26 cellular contexts compared by ENCODE assay signal in the genomic region with DNA sequence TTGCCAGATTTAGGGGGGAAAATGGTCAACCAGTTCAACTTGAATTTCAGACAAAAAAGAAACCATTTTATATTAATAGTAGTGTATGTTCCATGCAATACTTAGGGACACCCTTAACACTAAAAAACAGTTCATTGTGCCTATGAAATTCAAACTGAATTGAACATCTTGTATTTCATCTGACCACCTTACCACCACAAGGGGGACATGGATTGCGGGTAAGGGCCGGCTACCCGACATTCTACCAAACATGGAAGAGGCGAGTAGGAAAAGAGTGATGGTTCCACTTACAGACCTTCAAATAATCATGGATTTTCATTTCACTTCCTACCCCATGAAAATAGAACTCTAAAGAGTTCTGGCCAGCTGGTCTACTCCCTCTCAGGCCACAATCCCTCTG. TPM values are rescaled to one million over a fixed set of nuclear protein-coding genes. Genes with fewer than 3 reads are reported as not detected.
DNase-seq lines count a peak whose midpoint lies in the region; ATAC-seq and TF ChIP-seq lines count a peak whose summit lies in the region.
"Had no signal": no experiment of that assay in that cellular context is flagged by ENCODE, and none has a peak within 500 bp of the region (broad histone marks: within the 10 kb centered on the region; RNA-seq: fewer than 3 reads in every experiment).

No MANE protein-coding gene starts in this region.

- H3K9me3 ChIP-seq in HCT116 (ENCODE audit: control insufficient read depth in 1 of 2, insufficient read depth in 1 of 2, low read depth in 1 of 2, low read length in 2 of 2) (no peaks in the 10 kb centered on the region), endodermal cell (ENCODE audit: control insufficient read depth, low read length) (no peaks in the 10 kb centered on the region), neural progenitor cell (ENCODE audit: low read depth) (no peaks in the 10 kb centered on the region), OCI-LY7 (ENCODE audit: low read length) (no peaks in the 10 kb centered on the region)
- H3K9me3 ChIP-seq: HAP-1, heart right ventricle, spleen, suprapubic skin, uterus had no signal

- 94% methylated on average over 4 of the region's 4 CpGs; no CpG with 5 or more reads in 1 of the 2 experiments for WGBS in endodermal cell (ENCODE audit: insufficient coverage in 1 of 2, insufficient read length in 1 of 2), 2 experiments

- TF ChIP-seq CTCF in HCT116 (IDR thresholded peaks at IDR 0.05 in 2 of 3, conservative IDR thresholded peaks at IDR 0.05 in 1 of 3; ENCODE audit: borderline replicate concordance in 1 of 3, insufficient read depth in 1 of 3, low read depth in 2 of 3, low read length in 2 of 3), result peak in 2 of 3 experiments; percentile 20 to 29; a peak in 1 of 6 replicates
- TF ChIP-seq CTCF in endodermal cell (conservative IDR thresholded peaks at IDR 0.05), result peak; percentile 88
- TF ChIP-seq CTCF in neural progenitor cell (IDR thresholded peaks at IDR 0.05), result peak; percentile 34
- TF ChIP-seq CTCF in OCI-LY7 (conservative IDR thresholded peaks at IDR 0.05; ENCODE audit: low read length), result no peak

- H3K9me2 ChIP-seq in HCT116 (ENCODE audit: insufficient read depth), result no peaks in the 10 kb centered on the region
- H3K9me2 ChIP-seq in OCI-LY7 (ENCODE audit: insufficient read depth, low read length), result peaks cover 3% of the 10 kb centered on the region; the same call in 1 of the 2 replicates

- H3K4me1 ChIP-seq in HCT116 (ENCODE audit: control insufficient read depth in 1 of 2, insufficient read depth in 2 of 2, low read length in 2 of 2), result peaks cover 0 to 8% of the 10 kb centered on the region in 2 experiments; a peak in 1 of 4 replicates
- H3K4me1 ChIP-seq in endodermal cell (ENCODE audit: control insufficient read depth, insufficient read depth, low read length), result no peaks in the 10 kb centered on the region
- no peaks in the 10 kb centered on the region for H3K4me1 ChIP-seq in neural progenitor cell
- H3K4me1 ChIP-seq in OCI-LY7 (ENCODE audit: insufficient read depth, low read length, poor library complexity, severe bottlenecking), result no peaks in the 10 kb centered on the region
- H3K4me1 ChIP-seq: HAP-1, suprapubic skin, uterus had no signal

- no peak for TF ChIP-seq RAD21 in HCT116 (IDR thresholded peaks at IDR 0.05; ENCODE audit: low read depth)

- ATAC-seq in HCT116, result no peak; the same call in 1 of the 2 replicates
- ATAC-seq: heart right ventricle; left colon; stimulated activated memory B cell treated with anti-CD40 and anti-IgM and Interleukin-4, amounts not matched to agents 10 μg/mL and 1 μg/mL and 100 μg/mL, for 72 hours had no signal

- no peak overlapping the region for H3K27ac ChIP-seq in HCT116 (ENCODE audit: low read depth, low read length)
- H3K27ac ChIP-seq in endodermal cell (ENCODE audit: low read depth, low read length), result no peak overlapping the region
- no peak overlapping the region for H3K27ac ChIP-seq in neural progenitor cell
- no peak overlapping the region for H3K27ac ChIP-seq in OCI-LY7 (ENCODE audit: low read depth, low read length, poor library complexity, severe bottlenecking)
- H3K27ac ChIP-seq: heart right ventricle, spleen, suprapubic skin, uterus had no signal

- POLR2A ChIA-PET in HCT116 (lab: Charles Lee) (no interaction called here), OCI-LY7 (lab: Charles Lee) (no interaction called here)

- H3K4me3 ChIP-seq in HCT116 (replicated peaks in 1 of 2; ENCODE audit: low read depth in 1 of 2, low read length in 2 of 2), result no peak overlapping the region
- H3K4me3 ChIP-seq in endodermal cell (ENCODE audit: low read length), result no peak overlapping the region
- no peak overlapping the region for H3K4me3 ChIP-seq in neural progenitor cell
- no peak overlapping the region for H3K4me3 ChIP-seq in OCI-LY7 (ENCODE audit: low read depth, low read length, poor library complexity, severe bottlenecking)
- H3K4me3 ChIP-seq: HAP-1, heart right ventricle, spleen, suprapubic skin, uterus had no signal

- peak; percentile 18 for DNase-seq in ELR (ENCODE audit: low read depth)
- no peak for DNase-seq in HCT116 (ENCODE audit: low read depth, low spot score)
- DNase-seq in endodermal cell, result peak; percentile 74
- DNase-seq in neural progenitor cell (ENCODE audit: low spot score), result no peak
- no peak for DNase-seq in OCI-LY7 (ENCODE audit: low spot score)
- no peak for DNase-seq in hepatic stellate cell (ENCODE audit: low spot score)
- no peak for DNase-seq in SIG-M5 treated with dmso at 0.1 percent for 504 hours (lab: John Stamatoyannopoulos, UW; ENCODE audit: unreplicated experiment)
- DNase-seq: activated CD4-positive, alpha-beta T cell treated with anti-CD3 and anti-CD28 coated beads, Interleukin-2, amount 10 ng/mL, durations not matched to agents 7 days and 5 days; heart right ventricle; left colon; NCI-H1092 treated with DMSO at 0.1 percent for 48 hours; NCI-H2029; NCI-H2227 treated with DMSO at 0.1 percent for 48 hours; NCI-H69; nucleus accumbens; RPMI8226; spleen; stimulated activated CD4-positive, alpha-beta T cell treated with anti-CD3 and anti-CD28 coated beads, Interleukin-2, amount 100 ng/mL, for 48 hours; uterus had no signal

- no peaks in the 10 kb centered on the region for H3F3A ChIP-seq in neural progenitor cell (ENCODE audit: low read depth)

- H2AFZ ChIP-seq in HCT116 (ENCODE audit: low read depth, low read length, poor library complexity, severe bottlenecking) (no peak overlapping the region), neural progenitor cell (replicated peaks) (no peak overlapping the region), OCI-LY7 (ENCODE audit: low read length) (no peak overlapping the region)

- H3K9me3 Mint-ChIP-seq in endodermal cell, result no peaks in the 10 kb centered on the region
- H3K9me3 Mint-ChIP-seq in neural progenitor cell, result no peaks in the 10 kb centered on the region
- H3K9me3 Mint-ChIP-seq: activated CD4-positive, alpha-beta T cell treated with anti-CD3 and anti-CD28 coated beads, Interleukin-2, amount 10 ng/mL, durations not matched to agents 7 days and 5 days; activated naive CD4-positive, alpha-beta T cell treated with anti-CD3 and anti-CD28 coated beads, Interleukin-2, amount 50 U/mL, for 24 hours; activated T-helper 1 cell treated with anti-CD3 and anti-CD28 coated beads, Interleukin-12 subunit alpha, Interleukin-12 subunit beta, Interleukin-2, Interleukin-4 antibody, amounts not matched to agents 30 ng/mL and 10 ng/mL and 1 ng/mL, durations not matched to agents 14 hours and 24 hours and 36 hours; T-helper 2 cell treated with Interferon-gamma antibody and Interleukin-4, amounts not matched to agents 5 μg/mL and 100 μg/mL, for 36 hours had no signal

- H3K79me2 ChIP-seq in HCT116 (ENCODE audit: insufficient read depth, low read length) (no peaks in the 10 kb centered on the region), neural progenitor cell (ENCODE audit: low read depth) (no peaks in the 10 kb centered on the region), OCI-LY7 (ENCODE audit: insufficient read depth, low read depth, low read length) (no peaks in the 10 kb centered on the region)

- H4K20me1 ChIP-seq in HCT116 (ENCODE audit: insufficient read depth) (no peaks in the 10 kb centered on the region), neural progenitor cell (ENCODE audit: low read depth) (no peaks in the 10 kb centered on the region), OCI-LY7 (ENCODE audit: insufficient read depth, low read length) (no peaks in the 10 kb centered on the region)

- BruUV-seq in HCT116 (replicated peaks; lab: Mats Ljungman, UMichigan) (no TSS peak), OCI-LY7 (replicated peaks; lab: Mats Ljungman, UMichigan) (no TSS peak)

- H3K27me3 ChIP-seq in HCT116 (ENCODE audit: insufficient read depth, low read length) (no peaks in the 10 kb centered on the region), endodermal cell (ENCODE audit: control insufficient read depth, insufficient read depth, low read length, poor library complexity, severe bottlenecking) (no peaks in the 10 kb centered on the region), neural progenitor cell (no peaks in the 10 kb centered on the region)
- H3K27me3 ChIP-seq: heart right ventricle, spleen, suprapubic skin had no signal

- CTCF ChIA-PET in HCT116 (lab: Charles Lee) (no interaction called here), OCI-LY7 (lab: Charles Lee; ENCODE audit: unreplicated experiment) (no interaction called here)

- H3K4me1 Mint-ChIP-seq in endodermal cell (no peaks in the 10 kb centered on the region), neural progenitor cell (no peaks in the 10 kb centered on the region)

- intact Hi-C loops in HCT116 (cut with micrococcal nuclease) (no loop called here), OCI-LY7 (cut with micrococcal nuclease; ENCODE audit: unreplicated experiment) (no loop called here)

- H3K27me3 Mint-ChIP-seq in endodermal cell (ENCODE audit: insufficient read depth), result no peaks in the 10 kb centered on the region
- no peaks in the 10 kb centered on the region for H3K27me3 Mint-ChIP-seq in neural progenitor cell (ENCODE audit: insufficient read depth, low read depth)
- H3K27me3 Mint-ChIP-seq: activated naive CD4-positive, alpha-beta T cell treated with anti-CD3 and anti-CD28 coated beads, Interleukin-2, amount 50 U/mL, for 24 hours; memory B cell; stimulated activated memory B cell treated with anti-CD40 and anti-IgM and Interleukin-4, amounts not matched to agents 10 μg/mL and 1 μg/mL and 100 μg/mL, for 72 hours had no signal

- no peaks in the 10 kb centered on the region for H3K36me3 ChIP-seq in HCT116 (ENCODE audit: control insufficient read depth in 1 of 2, insufficient read depth in 2 of 2, low read length in 2 of 2)
- no peaks in the 10 kb centered on the region for H3K36me3 ChIP-seq in endodermal cell (ENCODE audit: control insufficient read depth, insufficient read depth, low read length)
- no peaks in the 10 kb centered on the region for H3K36me3 ChIP-seq in neural progenitor cell
- no peaks in the 10 kb centered on the region for H3K36me3 ChIP-seq in OCI-LY7 (ENCODE audit: insufficient read depth, low read length)
- H3K36me3 ChIP-seq: HAP-1, heart right ventricle, spleen, suprapubic skin, uterus had no signal

- H3K36me3 Mint-ChIP-seq in endodermal cell (ENCODE audit: low read depth) (no peaks in the 10 kb centered on the region), neural progenitor cell (no peaks in the 10 kb centered on the region)
- H3K36me3 Mint-ChIP-seq: stimulated activated memory B cell treated with anti-CD40 and anti-IgM and Interleukin-4, amounts not matched to agents 10 μg/mL and 1 μg/mL and 100 μg/mL, for 72 hours had no signal

- H3K4me3 Mint-ChIP-seq in endodermal cell, result no peak overlapping the region
- no peak overlapping the region for H3K4me3 Mint-ChIP-seq in neural progenitor cell
- H3K4me3 Mint-ChIP-seq: activated CD4-positive, alpha-beta T cell treated with anti-CD3 and anti-CD28 coated beads, Interleukin-2, amount 10 ng/mL, durations not matched to agents 7 days and 5 days; activated naive CD4-positive, alpha-beta T cell treated with anti-CD3 and anti-CD28 coated beads, Interleukin-2, amount 50 U/mL, for 24 hours; activated T-helper 1 cell treated with anti-CD3 and anti-CD28 coated beads, Interleukin-12 subunit alpha, Interleukin-12 subunit beta, Interleukin-2, Interleukin-4 antibody, amounts not matched to agents 30 ng/mL and 10 ng/mL and 1 ng/mL, durations not matched to agents 14 hours and 24 hours and 36 hours; memory B cell; stimulated activated memory B cell treated with anti-CD40 and anti-IgM and Interleukin-4, amounts not matched to agents 10 μg/mL and 1 μg/mL and 100 μg/mL, for 72 hours; T-helper 2 cell treated with Interferon-gamma antibody and Interleukin-4, amounts not matched to agents 5 μg/mL and 100 μg/mL, for 36 hours had no signal

- TF ChIP-seq POLR2A in HCT116 (IDR thresholded peaks at IDR 0.05; ENCODE audit: borderline replicate concordance, extremely low read depth, insufficient read depth, insufficient read length), result no peak

- no peak overlapping the region for H3K9ac ChIP-seq in HCT116 (ENCODE audit: low read length)
- H3K9ac ChIP-seq in endodermal cell (ENCODE audit: extremely low read depth, low read length, poor library complexity, severe bottlenecking), result no peak overlapping the region
- no peak overlapping the region for H3K9ac ChIP-seq in neural progenitor cell

- RAD21 ChIA-PET in HCT116 (lab: Charles Lee; ENCODE audit: low non-redundant PET in 1 of 2, low total read pairs in 2 of 2, uncharacterized antibody in 2 of 2, unreplicated experiment in 2 of 2), result no interaction called here

- H3K4me2 ChIP-seq in HCT116 (ENCODE audit: low read length) (no peak overlapping the region), neural progenitor cell (no peak overlapping the region), OCI-LY7 (ENCODE audit: low read length) (no peak overlapping the region)

- H3K27ac Mint-ChIP-seq in endodermal cell (no peak overlapping the region), neural progenitor cell (no peak overlapping the region)
- H3K27ac Mint-ChIP-seq: activated CD4-positive, alpha-beta T cell treated with anti-CD3 and anti-CD28 coated beads, Interleukin-2, amount 10 ng/mL, durations not matched to agents 7 days and 5 days; activated naive CD4-positive, alpha-beta T cell treated with anti-CD3 and anti-CD28 coated beads, Interleukin-2, amount 50 U/mL, for 24 hours; activated T-helper 1 cell treated with anti-CD3 and anti-CD28 coated beads, Interleukin-12 subunit alpha, Interleukin-12 subunit beta, Interleukin-2, Interleukin-4 antibody, amounts not matched to agents 30 ng/mL and 10 ng/mL and 1 ng/mL, durations not matched to agents 14 hours and 24 hours and 36 hours; memory B cell; stimulated activated memory B cell treated with anti-CD40 and anti-IgM and Interleukin-4, amounts not matched to agents 10 μg/mL and 1 μg/mL and 100 μg/mL, for 72 hours; T-helper 2 cell treated with Interferon-gamma antibody and Interleukin-4, amounts not matched to agents 5 μg/mL and 100 μg/mL, for 36 hours had no signal

RNA-seq across cellular contexts. Expression of a gene that starts 10.3 kb away (rescaled TPM):
- 23.9 TPM for total RNA-seq in HCT116 (2021; ENCODE audit: unreplicated experiment)
- 5.6 and 7.9 TPM in 2 replicates for polyA plus RNA-seq in HCT116 (2012)
- total RNA-seq in endodermal cell, result 10 to 100 TPM; 33.2 to 78.3 TPM
- polyA plus RNA-seq in endodermal cell (2013, experiment 1 of 2), result 30.1 TPM
- 28.9 TPM for polyA plus RNA-seq in endodermal cell (2013, experiment 2 of 2)
- 40.4 and 62.6 TPM in 2 replicates for total RNA-seq in neural progenitor cell (ENCODE audit: low replicate concordance)
- total RNA-seq in OCI-LY7 (2014; rRNA removed; shearing (Covaris generic)), result 15.2 and 18.9 TPM in 2 replicates
- 29.9 and 31.9 TPM in 2 replicates for total RNA-seq in OCI-LY7 (2022)

Comparison
In these comparisons a context has a peak if more than half of its experiments do, and no peak if none do; other contexts are left out.
1. DNase-seq: peak in ELR (single experiment) and endodermal cell (single experiment); none in HCT116 (single experiment), neural progenitor cell (single experiment), OCI-LY7 (single experiment), hepatic stellate cell (single experiment) and SIG-M5 treated with dmso at 0.1 percent for 504 hours (single experiment).